2 cellular contexts compared by ENCODE assay signal in the genomic region with DNA sequence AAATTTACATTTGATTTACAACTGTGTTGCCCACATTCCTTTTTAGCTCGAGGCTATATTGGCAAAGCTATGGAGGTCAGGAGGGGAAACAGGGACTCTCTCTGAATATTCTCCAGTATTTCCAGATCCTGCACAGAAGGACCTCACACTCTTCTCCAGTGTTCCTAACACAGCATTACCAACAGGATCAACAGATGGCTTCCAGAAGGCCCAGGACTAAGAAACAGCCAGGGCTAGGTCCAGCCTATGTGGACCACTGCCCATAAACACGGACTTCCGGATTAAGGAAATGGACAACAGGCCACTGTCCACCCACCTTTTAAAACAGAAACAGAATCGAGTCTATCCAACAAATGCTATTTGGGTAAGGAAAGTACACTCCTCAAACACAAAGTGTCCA.
TF ChIP-seq lines count a peak whose summit lies in the region.

No MANE protein-coding gene starts in this region.

TF ChIP-seq in WTC11, 78 proteins besides CTCF, POLR2A, EP300 and RAD21 (continued from another document):
- TF ChIP-seq GRHL2 (CRISPR knock-in tag; IDR thresholded peaks at IDR 0.05; ENCODE audit: insufficient replicate concordance, severe bottlenecking) (no peak), AFF4 (CRISPR knock-in tag; IDR thresholded peaks at IDR 0.05; ENCODE audit: borderline replicate concordance) (no peak), ZNF121 (CRISPR knock-in tag; IDR thresholded peaks at IDR 0.05) (no peak), CREM (CRISPR knock-in tag; IDR thresholded peaks at IDR 0.05) (no peak), TP53 (CRISPR knock-in tag; IDR thresholded peaks at IDR 0.05) (no peak), STAT6 (CRISPR knock-in tag; conservative IDR thresholded peaks at IDR 0.05; ENCODE audit: low read depth) (no peak), ZNF232 (CRISPR knock-in tag; IDR thresholded peaks at IDR 0.05) (no peak), PREB (CRISPR knock-in tag; IDR thresholded peaks at IDR 0.05; ENCODE audit: borderline replicate concordance) (no peak)
- TF ChIP-seq, protein P1, sequence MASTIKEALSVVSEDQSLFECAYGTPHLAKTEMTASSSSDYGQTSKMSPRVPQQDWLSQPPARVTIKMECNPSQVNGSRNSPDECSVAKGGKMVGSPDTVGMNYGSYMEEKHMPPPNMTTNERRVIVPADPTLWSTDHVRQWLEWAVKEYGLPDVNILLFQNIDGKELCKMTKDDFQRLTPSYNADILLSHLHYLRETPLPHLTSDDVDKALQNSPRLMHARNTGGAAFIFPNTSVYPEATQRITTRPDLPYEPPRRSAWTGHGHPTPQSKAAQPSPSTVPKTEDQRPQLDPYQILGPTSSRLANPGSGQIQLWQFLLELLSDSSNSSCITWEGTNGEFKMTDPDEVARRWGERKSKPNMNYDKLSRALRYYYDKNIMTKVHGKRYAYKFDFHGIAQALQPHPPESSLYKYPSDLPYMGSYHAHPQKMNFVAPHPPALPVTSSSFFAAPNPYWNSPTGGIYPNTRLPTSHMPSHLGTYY (CRISPR knock-in tag; IDR thresholded peaks at IDR 0.05) = no peak

TF ChIP-seq in SK-N-SH, 30 proteins besides CTCF, POLR2A, EP300 and RAD21:
- TF ChIP-seq USF2 (IDR thresholded peaks at IDR 0.05; ENCODE audit: borderline replicate concordance, low read depth, low read length) = no peak
- TF ChIP-seq JUND (IDR thresholded peaks at IDR 0.05) = no peak
- no peak for TF ChIP-seq EZH2phosphoT487 (IDR thresholded peaks at IDR 0.05; ENCODE audit: borderline replicate concordance, low read depth)
- no peak for TF ChIP-seq TAF1 (IDR thresholded peaks at IDR 0.05; ENCODE audit: borderline replicate concordance, low read depth, low read length)
- TF ChIP-seq, protein P2, sequence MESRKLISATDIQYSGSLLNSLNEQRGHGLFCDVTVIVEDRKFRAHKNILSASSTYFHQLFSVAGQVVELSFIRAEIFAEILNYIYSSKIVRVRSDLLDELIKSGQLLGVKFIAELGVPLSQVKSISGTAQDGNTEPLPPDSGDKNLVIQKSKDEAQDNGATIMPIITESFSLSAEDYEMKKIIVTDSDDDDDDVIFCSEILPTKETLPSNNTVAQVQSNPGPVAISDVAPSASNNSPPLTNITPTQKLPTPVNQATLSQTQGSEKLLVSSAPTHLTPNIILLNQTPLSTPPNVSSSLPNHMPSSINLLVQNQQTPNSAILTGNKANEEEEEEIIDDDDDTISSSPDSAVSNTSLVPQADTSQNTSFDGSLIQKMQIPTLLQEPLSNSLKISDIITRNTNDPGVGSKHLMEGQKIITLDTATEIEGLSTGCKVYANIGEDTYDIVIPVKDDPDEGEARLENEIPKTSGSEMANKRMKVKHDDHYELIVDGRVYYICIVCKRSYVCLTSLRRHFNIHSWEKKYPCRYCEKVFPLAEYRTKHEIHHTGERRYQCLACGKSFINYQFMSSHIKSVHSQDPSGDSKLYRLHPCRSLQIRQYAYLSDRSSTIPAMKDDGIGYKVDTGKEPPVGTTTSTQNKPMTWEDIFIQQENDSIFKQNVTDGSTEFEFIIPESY (IDR thresholded peaks at IDR 0.05; ENCODE audit: borderline replicate concordance, low read depth) = no peak
- TF ChIP-seq GABPA (IDR thresholded peaks at IDR 0.05; ENCODE audit: low read depth) = no peak
- no peak for TF ChIP-seq RCOR1 (IDR thresholded peaks at IDR 0.05; ENCODE audit: low read length)
TF ChIP-seq in SK-N-SH: peak in this region for 0.
